Comparison of ENCODE assay signal across 8 cellular contexts in the genomic region with DNA sequence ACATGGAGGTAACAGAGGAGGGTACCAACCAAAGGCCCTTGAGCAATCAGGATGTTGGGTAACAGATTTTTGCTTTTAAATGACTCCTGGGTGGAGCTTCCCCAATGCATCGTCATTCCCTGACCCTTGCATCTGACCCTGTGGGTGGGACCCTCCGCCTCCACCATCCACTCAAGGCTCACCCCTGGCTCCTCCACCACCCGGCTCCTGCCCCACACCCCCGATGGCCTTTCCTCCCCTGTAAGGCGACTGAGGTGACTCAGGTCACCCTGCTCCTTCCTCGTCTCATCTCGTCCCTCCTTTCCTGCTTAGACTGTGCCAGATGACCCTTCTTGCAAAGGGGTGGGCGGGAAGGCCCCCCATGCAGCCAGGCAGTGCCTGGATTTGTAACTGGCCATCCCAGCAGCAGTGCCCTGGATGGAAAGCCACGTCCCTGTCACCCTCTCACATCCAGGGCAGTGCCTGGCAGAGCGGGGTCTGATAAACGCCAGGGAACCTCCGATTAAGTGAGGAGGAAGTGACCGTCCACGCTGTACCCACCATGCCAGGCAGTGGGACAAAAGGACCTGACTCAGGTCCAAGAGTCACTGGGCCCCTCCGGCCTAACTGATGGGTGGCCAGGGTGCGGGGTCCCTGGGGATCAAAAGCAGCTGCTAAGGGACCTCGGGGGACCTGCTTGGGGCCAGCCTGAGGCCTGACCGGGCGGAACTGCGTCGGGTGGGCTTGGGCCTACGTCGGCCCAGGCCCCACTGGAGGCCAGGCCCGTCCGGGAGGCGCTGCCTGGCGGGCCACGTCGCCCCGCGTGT. TPM values are rescaled to one million over a fixed set of nuclear protein-coding genes. Genes with fewer than 3 reads are reported as not detected.
DNase-seq lines count a peak whose midpoint lies in the region; ATAC-seq and TF ChIP-seq lines count a peak whose summit lies in the region.

No MANE protein-coding gene starts in this region.

- H3K27ac Mint-ChIP-seq in T-helper 1 cell treated with Interleukin-12 subunit alpha and Interleukin-12 subunit beta and Interleukin-4 antibody, amounts not matched to agents 30 μg/mL and 1 μg/mL, for 36 hours, result peak overlapping the region; percentile 34
- H3K27ac Mint-ChIP-seq in activated naive CD4-positive, alpha-beta T cell treated with anti-CD3 and anti-CD28 coated beads, Interleukin-2, amount 10 ng/mL, durations not matched to agents 7 days and 5 days, result peak overlapping the region; percentile 54
- peak overlapping the region; percentile 90 for H3K27ac Mint-ChIP-seq in stimulated activated effector memory CD8-positive, alpha-beta T cell treated with anti-CD3 and anti-CD28 coated beads, Interleukin-12 subunit alpha, Interleukin-12 subunit beta, amount 100 ng/mL, for 72 hours

- H3K27me3 ChIP-seq in right atrium auricular region, result no peaks in the 10 kb centered on the region

- H3K27ac ChIP-seq in right atrium auricular region, result peak overlapping the region; percentile 83 to 91

- no peak for ATAC-seq in stimulated activated effector memory CD8-positive, alpha-beta T cell treated with anti-CD3 and anti-CD28 coated beads, Interleukin-12 subunit alpha, Interleukin-12 subunit beta, amount 100 ng/mL, for 72 hours

- TF ChIP-seq CTCF in right atrium auricular region (IDR thresholded peaks at IDR 0.05), result no peak

- H3K36me3 Mint-ChIP-seq in T-helper 1 cell treated with Interleukin-12 subunit alpha and Interleukin-12 subunit beta and Interleukin-4 antibody, amounts not matched to agents 30 μg/mL and 1 μg/mL, for 36 hours (ENCODE audit: low read depth), result peaks cover 4% of the 10 kb centered on the region
- peaks cover 6% of the 10 kb centered on the region for H3K36me3 Mint-ChIP-seq in activated naive CD4-positive, alpha-beta T cell treated with anti-CD3 and anti-CD28 coated beads, Interleukin-2, amount 10 ng/mL, durations not matched to agents 7 days and 5 days
- H3K36me3 Mint-ChIP-seq in stimulated activated effector memory CD8-positive, alpha-beta T cell treated with anti-CD3 and anti-CD28 coated beads, Interleukin-12 subunit alpha, Interleukin-12 subunit beta, amount 100 ng/mL, for 72 hours, result peaks cover 9% of the 10 kb centered on the region

- H3K4me3 Mint-ChIP-seq in T-helper 1 cell treated with Interleukin-12 subunit alpha and Interleukin-12 subunit beta and Interleukin-4 antibody, amounts not matched to agents 30 μg/mL and 1 μg/mL, for 36 hours, result peak overlapping the region; percentile 24
- H3K4me3 Mint-ChIP-seq in activated naive CD4-positive, alpha-beta T cell treated with anti-CD3 and anti-CD28 coated beads, Interleukin-2, amount 10 ng/mL, durations not matched to agents 7 days and 5 days, result peak overlapping the region; percentile 43
- H3K4me3 Mint-ChIP-seq in stimulated activated effector memory CD8-positive, alpha-beta T cell treated with anti-CD3 and anti-CD28 coated beads, Interleukin-12 subunit alpha, Interleukin-12 subunit beta, amount 100 ng/mL, for 72 hours, result peak overlapping the region; percentile 27

- no peaks in the 10 kb centered on the region for H3K27me3 Mint-ChIP-seq in T-helper 1 cell treated with Interleukin-12 subunit alpha and Interleukin-12 subunit beta and Interleukin-4 antibody, amounts not matched to agents 30 μg/mL and 1 μg/mL, for 36 hours (ENCODE audit: low read depth)
- no peaks in the 10 kb centered on the region for H3K27me3 Mint-ChIP-seq in activated naive CD4-positive, alpha-beta T cell treated with anti-CD3 and anti-CD28 coated beads, Interleukin-2, amount 10 ng/mL, durations not matched to agents 7 days and 5 days

- DNase-seq in T-helper 1 cell (no peak), right atrium auricular region (ENCODE audit: low spot score) (peak; percentile 87), NCI-H345 (lab: John Stamatoyannopoulos, UW) (no peak), NCI-H1092 (lab: John Stamatoyannopoulos, UW) (no peak), GOT3 (lab: John Stamatoyannopoulos, UW) (no peak)
- no peak for DNase-seq in activated naive CD4-positive, alpha-beta T cell treated with anti-CD3 and anti-CD28 coated beads, Interleukin-2, amount 10 ng/mL, durations not matched to agents 7 days and 5 days
- DNase-seq in stimulated activated effector memory CD8-positive, alpha-beta T cell treated with anti-CD3 and anti-CD28 coated beads, Interleukin-12 subunit alpha, Interleukin-12 subunit beta, amount 100 ng/mL, for 72 hours (ENCODE audit: low spot score in 2 of 2), result peak in 1 of 2 donors; percentile 65

- peak overlapping the region in 1 of 2 donors; percentile 27 for H3K4me3 ChIP-seq in right atrium auricular region

- no peaks in the 10 kb centered on the region for H3K9me3 Mint-ChIP-seq in T-helper 1 cell treated with Interleukin-12 subunit alpha and Interleukin-12 subunit beta and Interleukin-4 antibody, amounts not matched to agents 30 μg/mL and 1 μg/mL, for 36 hours
- H3K9me3 Mint-ChIP-seq in activated naive CD4-positive, alpha-beta T cell treated with anti-CD3 and anti-CD28 coated beads, Interleukin-2, amount 10 ng/mL, durations not matched to agents 7 days and 5 days, result no peaks in the 10 kb centered on the region
- no peaks in the 10 kb centered on the region for H3K9me3 Mint-ChIP-seq in stimulated activated effector memory CD8-positive, alpha-beta T cell treated with anti-CD3 and anti-CD28 coated beads, Interleukin-12 subunit alpha, Interleukin-12 subunit beta, amount 100 ng/mL, for 72 hours

- CTCF ChIA-PET in activated naive CD4-positive, alpha-beta T cell treated with anti-CD3 and anti-CD28 coated beads, Interleukin-2, amount 10 ng/mL, durations not matched to agents 7 days and 5 days (lab: Charles Lee), result interaction anchor here (1.2 kb wide), 1 partner anchor 41 kb away, joined by 5 read pairs; a partner anchor contains a TSS

- H3K9me3 ChIP-seq in right atrium auricular region, result no peaks in the 10 kb centered on the region

- H3K4me1 ChIP-seq in right atrium auricular region, result peaks cover 0 to 31% of the 10 kb centered on the region in 2 donors

- H3K4me1 Mint-ChIP-seq in T-helper 1 cell treated with Interleukin-12 subunit alpha and Interleukin-12 subunit beta and Interleukin-4 antibody, amounts not matched to agents 30 μg/mL and 1 μg/mL, for 36 hours (ENCODE audit: low read depth), result peaks cover 9% of the 10 kb centered on the region
- H3K4me1 Mint-ChIP-seq in activated naive CD4-positive, alpha-beta T cell treated with anti-CD3 and anti-CD28 coated beads, Interleukin-2, amount 10 ng/mL, durations not matched to agents 7 days and 5 days, result peaks cover 22% of the 10 kb centered on the region
- peaks cover 11% of the 10 kb centered on the region for H3K4me1 Mint-ChIP-seq in stimulated activated effector memory CD8-positive, alpha-beta T cell treated with anti-CD3 and anti-CD28 coated beads, Interleukin-12 subunit alpha, Interleukin-12 subunit beta, amount 100 ng/mL, for 72 hours

- H3K36me3 ChIP-seq in right atrium auricular region, result peaks cover 15% of the 10 kb centered on the region

RNA-seq across cellular contexts. Expression of a gene that starts 0.6 kb away (rescaled TPM):
- total RNA-seq in right atrium auricular region, result 10 to 100 TPM; 12.2 to 14.1 TPM

RNA-seq across cellular contexts. Expression of a gene that starts 40.9 kb away (rescaled TPM):
- 10 to 100 TPM; 20.9 to 26.1 TPM for total RNA-seq in right atrium auricular region

Comparison
In these comparisons a context has a peak if more than half of its experiments do, and no peak if none do; other contexts are left out.
1. H3K27ac Mint-ChIP-seq: peak in every context shown above with its lines; median percentile 90 in stimulated activated effector memory CD8-positive, alpha-beta T cell treated with anti-CD3 and anti-CD28 coated beads, Interleukin-12 subunit alpha, Interleukin-12 subunit beta, amount 100 ng/mL, for 72 hours; 54 in activated naive CD4-positive, alpha-beta T cell treated with anti-CD3 and anti-CD28 coated beads, Interleukin-2, amount 10 ng/mL, durations not matched to agents 7 days and 5 days; 34 in T-helper 1 cell treated with Interleukin-12 subunit alpha and Interleukin-12 subunit beta and Interleukin-4 antibody, amounts not matched to agents 30 μg/mL and 1 μg/mL, for 36 hours.